ENCODE assay signal across 8 cellular contexts in the genomic region with DNA sequence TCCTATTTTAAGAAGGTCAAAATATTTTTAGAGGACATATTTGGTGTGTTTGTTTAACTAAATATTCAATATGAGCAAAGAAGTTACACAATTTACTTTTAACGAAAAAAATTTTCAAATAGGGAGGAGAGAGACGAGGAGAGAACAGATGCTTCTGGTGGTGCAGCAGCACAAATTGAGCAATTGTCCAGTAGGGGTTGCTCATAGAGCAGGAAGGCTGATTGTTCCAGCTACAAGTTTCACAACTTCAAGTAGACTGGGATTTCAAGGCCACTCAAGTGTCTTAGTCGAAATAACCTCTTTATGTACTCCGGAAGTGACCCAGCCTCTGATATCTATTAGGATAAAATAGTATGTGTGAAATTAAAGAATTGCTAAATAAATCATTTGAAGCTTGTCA.
DNase-seq lines count a peak whose midpoint lies in the region; ATAC-seq and TF ChIP-seq lines count a peak whose summit lies in the region.

No MANE protein-coding gene starts in this region.

- POLR2A ChIA-PET in PC-3 (lab: Charles Lee; ENCODE audit: unreplicated experiment): interaction anchor here (0.6 kb wide), 1 partner anchor 426 kb away, joined by 3 read pairs; no protein-coding TSS in a partner anchor

- no peak overlapping the region for H3K9ac ChIP-seq in PC-3 (ENCODE audit: low read length)

- H3K4me2 ChIP-seq in PC-3 (ENCODE audit: low read length): no peak overlapping the region

- ATAC-seq in GM18519 (IDR thresholded peaks at IDR 0.05; ENCODE audit: low FRiP score, unreplicated experiment): peak; percentile 53
- peak; percentile 87 for ATAC-seq in PC-3
- no peak for ATAC-seq in HG02981 (IDR thresholded peaks at IDR 0.05; ENCODE audit: unreplicated experiment)
- ATAC-seq in GM18511 (IDR thresholded peaks at IDR 0.05; ENCODE audit: unreplicated experiment): no peak
- ATAC-seq in GM18873 (IDR thresholded peaks at IDR 0.05; ENCODE audit: low FRiP score, unreplicated experiment): no peak

- DNase-seq in PC-3 (peak; percentile 71), fibroblast of gingiva (ENCODE audit: low read depth) (peak; percentile 96), retinal pigment epithelial cell (ENCODE audit: low read depth) (peak; percentile 29)
- DNase-seq in activated CD4-positive, alpha-beta T cell treated with anti-CD3 and anti-CD28 coated beads, Interleukin-2, amount 50 U/mL, for 1 hour: no peak

- no peaks in the 10 kb centered on the region for H3F3A ChIP-seq in PC-3 (ENCODE audit: low read length, unreplicated experiment)

- CTCF ChIA-PET in PC-3 (lab: Charles Lee): interaction anchor here (0.6 to 1.0 kb wide), 5 partner anchors 202 to 893 kb away, joined by 3 to 5 read pairs (median 3); no protein-coding TSS in a partner anchor

- TF ChIP-seq CTCF in PC-3 (conservative IDR thresholded peaks at IDR 0.05; ENCODE audit: low read depth, low read length): peak; percentile 88
- TF ChIP-seq CTCF in retinal pigment epithelial cell (conservative IDR thresholded peaks at IDR 0.05; ENCODE audit: low read depth, low read length): peak; percentile 71

- no peak overlapping the region for H3K4me3 ChIP-seq in PC-3 (ENCODE audit: low read length)
- no peak overlapping the region for H3K4me3 ChIP-seq in retinal pigment epithelial cell (ENCODE audit: low read length)

- no peaks in the 10 kb centered on the region for H3K79me2 ChIP-seq in PC-3 (ENCODE audit: low read length)

- H4K20me1 ChIP-seq in PC-3 (ENCODE audit: low read length): no peaks in the 10 kb centered on the region

- no peak overlapping the region for H3K27ac ChIP-seq in PC-3 (ENCODE audit: low read length)

- H3K27me3 ChIP-seq in PC-3 (ENCODE audit: low read length): no peaks in the 10 kb centered on the region

- no peaks in the 10 kb centered on the region for H3K9me3 ChIP-seq in PC-3 (ENCODE audit: low read length)

- no peaks in the 10 kb centered on the region for H3K36me3 ChIP-seq in PC-3 (ENCODE audit: low read depth, low read length)

- no peak overlapping the region for H2AFZ ChIP-seq in PC-3 (ENCODE audit: low read length)

- H3K4me1 ChIP-seq in PC-3 (ENCODE audit: insufficient read depth, low read length): no peaks in the 10 kb centered on the region

- H3K9me2 ChIP-seq in PC-3 (replicated peaks; ENCODE audit: low read length): no peaks in the 10 kb centered on the region

- intact Hi-C loops in PC-3 (cut with micrococcal nuclease): loop anchor here (1.0 to 10.0 kb wide), 7 partner anchors 201 to 971 kb away; no protein-coding TSS in a partner anchor

- BruUV-seq in PC-3 (replicated peaks; lab: Mats Ljungman, UMichigan): no TSS peak

Comparison
In these comparisons a context has a peak if more than half of its experiments do, and no peak if none do; other contexts are left out.
1. ATAC-seq: peak in GM18519 (single experiment) and PC-3 (single experiment); none in HG02981 (single experiment), GM18511 (single experiment) and GM18873 (single experiment).